8 cellular contexts compared by ENCODE assay signal in the genomic region with DNA sequence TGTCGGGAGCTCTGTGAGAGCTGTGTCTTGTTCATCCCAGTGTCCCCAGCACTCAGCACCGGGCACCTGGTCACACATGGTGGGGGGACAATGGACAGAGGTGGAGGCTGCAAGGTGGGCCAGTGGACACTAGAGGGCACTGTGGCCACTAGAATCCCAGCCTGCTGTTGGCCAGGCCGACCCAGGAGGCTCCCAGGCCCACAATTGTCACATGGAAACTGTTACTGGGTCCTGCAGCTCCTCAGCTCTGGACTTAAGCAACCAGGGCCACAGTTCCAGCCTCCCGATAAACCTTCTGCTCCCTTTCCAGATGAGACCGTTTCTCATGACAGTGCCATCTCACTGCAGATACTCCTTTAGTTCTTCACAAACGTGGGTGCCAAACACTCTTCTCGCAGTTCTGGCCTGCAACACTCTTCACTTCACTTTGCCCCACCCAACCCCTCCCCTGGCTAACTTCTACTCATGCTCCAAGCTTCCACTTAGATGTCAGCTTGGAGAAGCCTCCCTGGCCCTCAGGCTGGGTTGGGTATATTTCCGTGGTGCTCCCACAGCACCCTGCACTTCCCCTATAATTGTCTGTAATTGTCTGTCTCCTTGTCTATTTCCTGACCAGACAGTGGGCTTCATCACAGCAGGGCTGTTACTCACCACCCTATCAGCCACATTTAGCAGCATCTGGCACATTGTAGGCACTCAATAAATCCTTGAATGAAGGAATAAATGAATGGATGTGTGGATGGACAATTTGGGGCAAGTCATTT. TPM values are rescaled to one million over a fixed set of nuclear protein-coding genes. Genes with fewer than 3 reads are reported as not detected.
DNase-seq lines count a peak whose midpoint lies in the region; ATAC-seq, FAIRE-seq and TF ChIP-seq lines count a peak whose summit lies in the region.

No MANE protein-coding gene starts in this region.

- CTCF ChIA-PET in T-cell (lab: Charles Lee) (interaction anchor here (0.6 to 1.9 kb wide), 9 partner anchors 10 to 1051 kb away, joined by 3 to 6 read pairs (median 4); no protein-coding TSS in a partner anchor), GM12878 (lab: Yijun Ruan, JAX) (interaction anchor here (0.6 to 7.0 kb wide), 14 partner anchors 23 to 224 kb away, joined by 3 to 61 read pairs (median 4); no protein-coding TSS in a partner anchor)

- no peaks in the 10 kb centered on the region for H4K20me1 ChIP-seq in GM12878 (ENCODE audit: control insufficient read depth, insufficient read depth)

- H3K79me2 ChIP-seq in GM12878 (ENCODE audit: control insufficient read depth, insufficient read depth, low read length) = no peaks in the 10 kb centered on the region

- H3K27me3 ChIP-seq in GM12878 (replicated peaks in 1 of 2; ENCODE audit: control insufficient read depth in 2 of 2, insufficient read depth in 2 of 2, low read length in 1 of 2) (peaks cover 0 to 2% of the 10 kb centered on the region in 2 experiments; a peak in 1 of 4 replicates), iPS DF 6.9 (ENCODE audit: control insufficient read depth, insufficient read depth, low read length) (no peaks in the 10 kb centered on the region)

- SMC1A ChIA-PET in GM12878 (lab: Charles Lee; ENCODE audit: uncharacterized antibody, unreplicated experiment) = interaction anchor here (1.0 to 1.9 kb wide), 6 partner anchors 9 to 197 kb away, joined by 3 to 6 read pairs (median 4); no protein-coding TSS in a partner anchor

- no TSS peak for BruUV-seq in GM12878 (replicated peaks; lab: Mats Ljungman, UMichigan)

- no peaks in the 10 kb centered on the region for H3K36me3 Mint-ChIP-seq in T-cell

- no peak overlapping the region for H3K4me3 ChIP-seq in GM12878
- H3K4me3 ChIP-seq in iPS DF 6.9 (ENCODE audit: low read length) = no peak overlapping the region

- in situ Hi-C loops in GM12878 (cut with MboI) = no loop called here

- TF ChIP-seq CTCF in GM12878 (IDR thresholded peaks at IDR 0.05 in 2 of 3, conservative IDR thresholded peaks at IDR 0.05 in 1 of 3; ENCODE audit: control insufficient read depth in 2 of 3, extremely low read depth in 1 of 3, insufficient read depth in 1 of 3, low read depth in 3 of 3, low read length in 3 of 3) = peak; percentile 77 to 91 (median 89)

- intact Hi-C loops in GM12878 (cut with micrococcal nuclease; ENCODE audit: unreplicated experiment) = no loop called here

- peak in 3 of 4 experiments; percentile 36 to 58 (median 44) for ATAC-seq in T-cell (replicated peaks in 1 of 4)
- peak; percentile 90 for ATAC-seq in GM12878
- ATAC-seq in HG03135 (IDR thresholded peaks at IDR 0.05; ENCODE audit: unreplicated experiment) = no peak

- RAD21 ChIA-PET in GM12878 (lab: Charles Lee; ENCODE audit: unreplicated experiment) = interaction anchor here (2.2 kb wide), 1 partner anchor 28 kb away, joined by 8 read pairs; no protein-coding TSS in a partner anchor

- peaks cover 39 to 46% (median 43%) of the 10 kb centered on the region in 3 donors for H3K4me1 Mint-ChIP-seq in T-cell

- WGBS in GM12878 (ENCODE audit: insufficient coverage, insufficient replicate concordance, low lambda C conversion rate, missing lambda C conversion rate) = 21% methylated on average over 8 of the region's 8 CpGs
- no CpG with 5 or more reads among the region's 8 CpGs for WGBS in iPS DF 6.9 (ENCODE audit: insufficient coverage, insufficient read length)

- no peak for TF ChIP-seq POLR2A in GM12878 (IDR thresholded peaks at IDR 0.05; ENCODE audit: low read depth, low read length)

- peak; percentile 84 for FAIRE-seq in GM12878 (lab: Jason Lieb, UNC)

- H3K27ac ChIP-seq in GM12878 (ENCODE audit: control insufficient read depth, insufficient read depth) (no peak overlapping the region), iPS DF 6.9 (ENCODE audit: low read length) (no peak overlapping the region)

- peak; percentile 20 for DNase-seq in SIG-M5 treated with dmso at 0.1 percent for 504 hours (lab: John Stamatoyannopoulos, UW; ENCODE audit: unreplicated experiment)
- no peak for DNase-seq in SIG-M5 (lab: John Stamatoyannopoulos, UW)
- DNase-seq in KG1 (lab: John Stamatoyannopoulos, UW) = peak; percentile 3
- peak in 25 of 34 experiments; percentile 9 to 60 (median 30) for DNase-seq in T-cell
- peak; percentile 8 for DNase-seq in GM12878 (ENCODE audit: low read depth, low spot score)
- peak; percentile 48 for DNase-seq in iPS DF 6.9 (ENCODE audit: low read depth, low spot score)
- peak; percentile 32 for DNase-seq in stimulated activated CD4-positive, alpha-beta T cell treated with anti-CD3 and anti-CD28 coated beads, Interleukin-12 subunit alpha, Interleukin-12 subunit beta, amount 100 ng/mL, for 4 hours

- no peak for TF ChIP-seq EP300 in GM12878 (IDR thresholded peaks at IDR 0.05; ENCODE audit: borderline replicate concordance in 1 of 2, control insufficient read depth in 1 of 2, low read depth in 2 of 2, low read length in 2 of 2)

- H3K4me1 ChIP-seq in GM12878 (ENCODE audit: control insufficient read depth, insufficient read depth, low read length) (no peaks in the 10 kb centered on the region; the same call in 1 of the 2 replicates), iPS DF 6.9 (ENCODE audit: control insufficient read depth, insufficient read depth, low read length) (0 out of 2 replicates have a peak, but pooled peaks cover 4% of the 10 kb centered on the region)

- no peak overlapping the region for H3K4me2 ChIP-seq in GM12878 (ENCODE audit: control insufficient read depth, insufficient read depth)

- no peak overlapping the region for H3K9ac ChIP-seq in GM12878 (ENCODE audit: control insufficient read depth, insufficient read depth, low read length)

- peaks cover 2 to 16% of the 10 kb centered on the region in 2 donors for H3K27me3 Mint-ChIP-seq in T-cell

- H3K9me3 ChIP-seq in GM12878 (replicated peaks; ENCODE audit: control insufficient read depth, insufficient read depth, low read length) = no peaks in the 10 kb centered on the region
- no peaks in the 10 kb centered on the region for H3K9me3 ChIP-seq in iPS DF 6.9 (ENCODE audit: control insufficient read depth, insufficient read depth, low read length)

- H3K4me3 Mint-ChIP-seq in T-cell = no peak overlapping the region

- no peak overlapping the region for H2AFZ ChIP-seq in GM12878 (ENCODE audit: control insufficient read depth, low read depth, low read length)

- no peaks in the 10 kb centered on the region for H3K36me3 ChIP-seq in GM12878 (ENCODE audit: control insufficient read depth in 2 of 2, insufficient read depth in 2 of 2, low read length in 1 of 2)
- H3K36me3 ChIP-seq in iPS DF 6.9 (ENCODE audit: control insufficient read depth, insufficient read depth, low read length) = no peaks in the 10 kb centered on the region

- no peak overlapping the region for H3K27ac Mint-ChIP-seq in T-cell

- POLR2A ChIA-PET in T-cell (lab: Charles Lee) (no interaction called here), GM12878 (lab: Charles Lee) (no interaction called here)

- no peaks in the 10 kb centered on the region for H3K9me3 Mint-ChIP-seq in T-cell

- TF ChIP-seq RAD21 in GM12878 (IDR thresholded peaks at IDR 0.05; ENCODE audit: insufficient read depth, low read depth, low read length) = peak; percentile 38; the same call in 1 of the 2 replicates

TF ChIP-seq in GM12878, 131 proteins besides CTCF, POLR2A, EP300 and RAD21:
- TF ChIP-seq SMC3 (IDR thresholded peaks at IDR 0.05; ENCODE audit: borderline replicate concordance, low read length) (peak; percentile 34; the same call in 1 of the 2 replicates), YY1 (IDR thresholded peaks at IDR 0.05; ENCODE audit: low read depth, low read length) (0 out of 2 replicates have a peak, but pooled peaks have one; percentile 27), KAT2A (conservative IDR thresholded peaks at IDR 0.05; ENCODE audit: control insufficient read depth, low read depth, low read length) (no peak)

RNA-seq across cellular contexts. Expression of gene IQSEC2, which starts 3.5 kb away (rescaled TPM):
- 1 to 10 TPM; 1.2 to 2.0 (median 1.4) TPM for total RNA-seq in T-cell
- 0.61 and 0.98 TPM in 2 replicates for total RNA-seq in GM12878 (2013; cell fraction: nucleolus; rRNA removed)
- total RNA-seq in GM12878 (2014; rRNA removed) = not detected in 2 replicates
- not detected in 2 replicates for total RNA-seq in GM12878 (2014; rRNA removed; fragmentation: Illumina TruSeq; extraction: Trizol)
- 0.08 and 0.23 TPM in 2 replicates for total RNA-seq in GM12878 (2021)
- not detected for polyA plus RNA-seq in GM12878 (2011; ENCODE audit: low read depth)
- 0.04 TPM in 1 of 2 replicates, not detected in the other for polyA plus RNA-seq in GM12878 (2011; rRNA removed)
- 0.05 and 0.07 TPM in 2 replicates for polyA plus RNA-seq in GM12878 (2011; cell fraction: cytosol; rRNA removed)
- polyA plus RNA-seq in GM12878 (2011; cell fraction: nucleus; rRNA removed) = 0.20 and 0.27 TPM in 2 replicates
- 0.13 and 0.18 TPM in 2 replicates for polyA plus RNA-seq in GM12878 (2012)
- polyA plus RNA-seq in GM12878 (2014; fragmentation: Illumina TruSeq; extraction: Trizol) = 0.07 TPM in 1 of 2 replicates, not detected in the other
- under 1 TPM; 0.04 to 0.11 TPM for polyA plus RNA-seq in GM12878 (2014; fragmentation: Nextera tagmentation; extraction: Ambion mirVana)
- polyA plus RNA-seq in GM12878 (2014; rRNA removed) = 0.01 and 0.22 TPM in 2 replicates
- under 1 TPM in 1 of 2 experiments, not detected in 1; 0.04 TPM for polyA plus RNA-seq in GM12878 (2016; fragmentation: Nextera tagmentation; extraction: Ambion mirVana)
- polyA minus RNA-seq in GM12878 (2011; rRNA and poly(A)+ RNA removed) = not detected in 2 replicates
- not detected in 2 replicates for polyA minus RNA-seq in GM12878 (2011; cell fraction: cytosol; rRNA and poly(A)+ RNA removed)
- 0.36 TPM in 1 of 2 replicates, not detected in the other for polyA minus RNA-seq in GM12878 (2011; cell fraction: nucleus; rRNA and poly(A)+ RNA removed)

RNA-seq across cellular contexts. Expression of gene KDM5C, which starts 59.9 kb away (rescaled TPM):
- 100 to 1,000 TPM; 130 to 329 (median 197) TPM for total RNA-seq in T-cell
- total RNA-seq in GM12878 (2013; cell fraction: nucleolus; rRNA removed) = 354 and 399 TPM in 2 replicates
- total RNA-seq in GM12878 (2014; rRNA removed) = 48.0 and 59.2 TPM in 2 replicates
- total RNA-seq in GM12878 (2014; rRNA removed; fragmentation: Illumina TruSeq; extraction: Trizol) = 35.7 and 42.1 TPM in 2 replicates
- total RNA-seq in GM12878 (2021) = 99.4 and 110 TPM in 2 replicates
- polyA plus RNA-seq in GM12878 (2011; ENCODE audit: low read depth) = 34.8 TPM
- 40.2 and 88.5 TPM in 2 replicates for polyA plus RNA-seq in GM12878 (2011; rRNA removed)
- 61.8 and 80.7 TPM in 2 replicates for polyA plus RNA-seq in GM12878 (2011; cell fraction: cytosol; rRNA removed)
- polyA plus RNA-seq in GM12878 (2011; cell fraction: nucleus; rRNA removed) = 295 and 353 TPM in 2 replicates
- polyA plus RNA-seq in GM12878 (2012) = 63.5 and 69.1 TPM in 2 replicates
- polyA plus RNA-seq in GM12878 (2014; fragmentation: Illumina TruSeq; extraction: Trizol) = 45.1 and 51.0 TPM in 2 replicates
- polyA plus RNA-seq in GM12878 (2014; fragmentation: Nextera tagmentation; extraction: Ambion mirVana) = 1 to 10 TPM; 1.5 TPM
- polyA plus RNA-seq in GM12878 (2014; rRNA removed) = 58.5 and 64.7 TPM in 2 replicates
- 10 to 100 TPM; 49.0 to 54.9 TPM for polyA plus RNA-seq in GM12878 (2016; fragmentation: Nextera tagmentation; extraction: Ambion mirVana)
- polyA minus RNA-seq in GM12878 (2011; rRNA and poly(A)+ RNA removed) = 126 and 142 TPM in 2 replicates
- 51.1 and 56.4 TPM in 2 replicates for polyA minus RNA-seq in GM12878 (2011; cell fraction: cytosol; rRNA and poly(A)+ RNA removed)
- 116 and 171 TPM in 2 replicates for polyA minus RNA-seq in GM12878 (2011; cell fraction: nucleus; rRNA and poly(A)+ RNA removed)
